Comparison of ENCODE assay signal across 8 cellular contexts in the genomic region with DNA sequence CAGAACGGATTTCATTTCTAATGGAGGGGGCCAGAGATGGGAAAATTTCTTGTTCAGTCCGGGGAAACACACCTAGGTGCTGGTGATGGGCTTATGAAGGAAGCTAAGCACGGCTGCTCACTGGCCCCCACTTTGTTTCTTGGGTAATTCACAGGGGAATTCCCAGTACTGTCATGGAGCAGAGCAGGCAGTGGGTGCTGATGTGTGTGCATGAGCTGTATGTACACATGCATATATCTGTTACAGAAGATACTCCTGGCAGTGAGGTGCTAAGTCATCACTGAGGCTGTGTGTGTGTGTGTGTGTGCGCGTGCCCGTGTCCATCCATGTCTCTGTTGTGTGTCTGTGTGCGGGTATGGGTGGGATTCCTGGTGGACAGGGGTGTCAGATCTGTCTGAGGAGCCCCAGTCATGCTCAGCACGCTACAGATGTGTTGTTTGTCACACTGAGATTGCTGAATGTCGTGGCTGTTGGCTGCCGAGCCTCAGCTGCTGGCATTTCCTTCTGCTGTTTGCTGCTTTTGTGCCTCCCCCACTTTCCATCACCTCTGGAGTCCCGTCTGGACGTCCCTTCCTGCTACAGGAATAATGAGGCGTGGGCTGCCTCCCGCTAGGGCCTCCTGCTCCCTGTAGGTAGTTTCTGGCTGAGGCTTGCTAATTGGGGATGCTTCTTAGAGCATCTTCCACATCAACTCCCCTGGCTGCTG. TPM values are rescaled to one million over a fixed set of nuclear protein-coding genes. Genes with fewer than 3 reads are reported as not detected.
DNase-seq lines count a peak whose midpoint lies in the region; ATAC-seq, FAIRE-seq and TF ChIP-seq lines count a peak whose summit lies in the region.

No MANE protein-coding gene starts in this region.

- no peaks in the 10 kb centered on the region for H3K27me3 ChIP-seq in bronchial epithelial cell (ENCODE audit: control insufficient read depth, insufficient read depth, low read length)

- no peaks in the 10 kb centered on the region for H3K36me3 ChIP-seq in bronchial epithelial cell (ENCODE audit: control insufficient read depth, insufficient read depth, low read length)

- FAIRE-seq in GM12891 (lab: Jason Lieb, UNC) = peak; percentile 86
- no peak for FAIRE-seq in bronchial epithelial cell (lab: Jason Lieb, UNC)
- no peak for FAIRE-seq in D721Med (lab: Jason Lieb, UNC)

- peaks cover 57% of the 10 kb centered on the region for H3K4me1 Mint-ChIP-seq in HFFc6 (ENCODE audit: low read depth)

- ATAC-seq in HG03139 (IDR thresholded peaks at IDR 0.05; ENCODE audit: unreplicated experiment) = no peak

- no peak overlapping the region for H3K4me3 ChIP-seq in bronchial epithelial cell (ENCODE audit: low read depth, low read length)

- TF ChIP-seq POLR2A in GM12891 (IDR thresholded peaks at IDR 0.05; ENCODE audit: low read depth, low read length) = peak; percentile 38; the same call in 1 of the 2 replicates

- H3K9me3 Mint-ChIP-seq in HFFc6 = no peaks in the 10 kb centered on the region

- no peaks in the 10 kb centered on the region; the same call in 1 of the 2 replicates for H3K27me3 Mint-ChIP-seq in HFFc6 (ENCODE audit: insufficient read depth)

- TF ChIP-seq CTCF in HFFc6 (IDR thresholded peaks at IDR 0.05) (no peak), bronchial epithelial cell (IDR thresholded peaks at IDR 0.05; ENCODE audit: insufficient read depth, low read length, severe bottlenecking) (no peak), D721Med (IDR thresholded peaks at IDR 0.05; ENCODE audit: insufficient read depth, missing control alignments) (no peak)

- DNase-seq in GM12891 (ENCODE audit: insufficient read length, low spot score) = no peak
- DNase-seq in HFFc6 = no peak
- DNase-seq in T-helper 1 cell = peak in 3 of 5 donors; percentile 20 to 26 (median 24)
- DNase-seq in bronchial epithelial cell (ENCODE audit: low read depth) = peak; percentile 11
- peak; percentile 45 for DNase-seq in stimulated activated CD4-positive, alpha-beta T cell treated with anti-CD3 and anti-CD28 coated beads, Interleukin-4, amount 100 ng/mL, for 1 hour
- DNase-seq in cerebellum (ENCODE audit: low spot score) = no peak
- DNase-seq in D721Med (ENCODE audit: insufficient read length, low spot score) = no peak

- no peak overlapping the region for H3K4me3 Mint-ChIP-seq in HFFc6

- H3K36me3 Mint-ChIP-seq in HFFc6 (ENCODE audit: low read depth) = peaks cover 65% of the 10 kb centered on the region

- H3K27ac Mint-ChIP-seq in HFFc6 = peak overlapping the region; percentile 32; the same call in 1 of the 2 replicates

TF ChIP-seq in GM12891, 5 proteins besides CTCF, POLR2A, EP300 and RAD21:
- TF ChIP-seq SPI1 (IDR thresholded peaks at IDR 0.05; ENCODE audit: low read depth, low read length) (no peak), POLR2AphosphoS5 (IDR thresholded peaks at IDR 0.05; ENCODE audit: low read depth, low read length) (peak; percentile 18; the same call in 1 of the 2 replicates), TAF1 (IDR thresholded peaks at IDR 0.05; ENCODE audit: low read depth, low read length) (no peak; the same call in 1 of the 2 replicates), PAX5 (IDR thresholded peaks at IDR 0.05; ENCODE audit: insufficient read depth, low read length, severe bottlenecking) (no peak), POU2F2 (IDR thresholded peaks at IDR 0.05; ENCODE audit: low read depth, low read length) (peak; percentile 86)

RNA-seq across cellular contexts. Expression of a gene that starts 53.3 kb away (rescaled TPM):
- polyA plus RNA-seq in GM12891 (2012; ENCODE audit: low read depth, missing spikeins) = 10.7 TPM
- 10 to 100 TPM; 23.2 to 32.4 (median 26.6) TPM for total RNA-seq in HFFc6 (2021; fragmentation: NEBNext Ultra II Directional; extraction: Animal tissue kit (Norgen Biotek cat#: 25700))
- 6.6 and 6.8 TPM in 2 replicates for total RNA-seq in bronchial epithelial cell
- total RNA-seq in cerebellum = 33.5 TPM

Comparison
In these comparisons a context has a peak if more than half of its experiments do, and no peak if none do; other contexts are left out.
1. DNase-seq: peak in T-helper 1 cell (3 of 5), bronchial epithelial cell (single experiment) and stimulated activated CD4-positive, alpha-beta T cell treated with anti-CD3 and anti-CD28 coated beads, Interleukin-4, amount 100 ng/mL, for 1 hour (single experiment); none in GM12891 (single experiment), HFFc6 (single experiment), cerebellum (single experiment) and D721Med (single experiment).